8 cellular contexts compared by ENCODE assay signal in the genomic region with DNA sequence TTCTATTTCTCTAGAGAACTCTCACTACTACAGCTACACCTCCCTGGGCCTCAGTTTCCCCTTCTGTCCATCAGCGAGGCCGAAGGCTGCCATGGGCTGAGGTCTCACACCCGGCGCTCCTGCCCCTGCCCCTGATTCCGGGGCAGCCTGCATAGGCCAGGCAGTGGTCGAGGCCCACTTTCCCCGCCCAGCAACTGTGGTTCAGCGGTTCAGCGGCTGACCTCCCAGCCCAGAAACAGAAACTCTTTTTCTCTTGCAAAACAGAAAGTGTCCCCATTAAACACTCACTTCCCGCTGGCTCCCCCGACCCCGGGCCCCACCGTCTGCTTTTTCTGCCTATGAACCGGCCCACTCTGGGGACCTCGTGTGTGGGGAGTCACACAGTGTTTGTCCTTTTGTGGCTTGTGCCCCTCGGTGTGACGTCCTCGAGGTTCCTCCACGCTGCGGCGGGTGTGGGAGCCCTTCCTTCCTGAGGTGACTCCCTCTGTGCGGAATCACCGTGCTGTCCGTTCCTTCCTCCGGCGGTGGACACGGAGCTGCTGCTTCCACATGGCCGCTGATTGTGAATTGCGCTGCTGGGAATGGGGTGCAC. TPM values are rescaled to one million over a fixed set of nuclear protein-coding genes. Genes with fewer than 3 reads are reported as not detected.
A peak's percentile ranks its signal among the peaks of the same experiment; 100 is the strongest.
DNase-seq lines count a peak whose midpoint lies in the region; ATAC-seq and TF ChIP-seq lines count a peak whose summit lies in the region.

No MANE protein-coding gene starts in this region.

- DNase-seq in GM19240 (ENCODE audit: insufficient read length, low spot score) (peak; percentile 82), Peyer's patch (peak; percentile 58 to 85 (median 67)), colonic mucosa (no peak), neuronal stem cell (ENCODE audit: low spot score) (no peak), NCI-H1436 treated with DMSO at 0.1 percent for 48 hours (lab: John Stamatoyannopoulos, UW) (no peak), RKO (ENCODE audit: low spot score) (no peak)

- ATAC-seq in GM18861 (IDR thresholded peaks at IDR 0.05; ENCODE audit: unreplicated experiment): no peak
- ATAC-seq in GM21528 (IDR thresholded peaks at IDR 0.05; ENCODE audit: low FRiP score, unreplicated experiment): no peak

- H3K36me3 ChIP-seq in Peyer's patch: no peaks in the 10 kb centered on the region
- no peaks in the 10 kb centered on the region for H3K36me3 ChIP-seq in colonic mucosa
- no peaks in the 10 kb centered on the region for H3K36me3 ChIP-seq in neuronal stem cell (replicated peaks in 1 of 2; ENCODE audit: control insufficient read depth in 2 of 2, insufficient read depth in 2 of 2, low read length in 2 of 2)

- H3K27ac ChIP-seq in Peyer's patch (peak overlapping the region; percentile 39 to 74 (median 54)), colonic mucosa (peak overlapping the region; percentile 32), neuronal stem cell (replicated peaks; ENCODE audit: low read length) (no peak overlapping the region)

- no peak overlapping the region for H3K4me2 ChIP-seq in neuronal stem cell (ENCODE audit: insufficient read depth, low read length, poor library complexity, severe bottlenecking)

- H3K4ac ChIP-seq in neuronal stem cell (ENCODE audit: low read length): no peak overlapping the region

- H2BK12ac ChIP-seq in neuronal stem cell (ENCODE audit: low read length): peak overlapping the region; percentile 98

- no peak for TF ChIP-seq POLR2A in Peyer's patch (IDR thresholded peaks at IDR 0.05)

- peak overlapping the region; percentile 92 for H2BK15ac ChIP-seq in neuronal stem cell (ENCODE audit: low read length)

- intact Hi-C loops in colonic mucosa (cut with DNase I): no loop called here

- H3K27me3 ChIP-seq in Peyer's patch: no peaks in the 10 kb centered on the region
- H3K27me3 ChIP-seq in colonic mucosa: no peaks in the 10 kb centered on the region
- H3K27me3 ChIP-seq in neuronal stem cell (ENCODE audit: control insufficient read depth in 3 of 3, insufficient read depth in 3 of 3, low read depth in 1 of 3, low read length in 3 of 3): peaks cover 0 to 18% (median 17%) of the 10 kb centered on the region in 3 experiments

- no peak overlapping the region for H4K91ac ChIP-seq in neuronal stem cell (ENCODE audit: low read depth, low read length, poor library complexity)

- no CpG with 5 or more reads among the region's 29 CpGs for WGBS in neuronal stem cell (ENCODE audit: extremely low coverage in 2 of 2, insufficient read length in 2 of 2, insufficient replicate concordance in 1 of 2), 2 donors

- peaks cover 0 to 22% (median 9%) of the 10 kb centered on the region in 4 donors for H3K4me1 ChIP-seq in Peyer's patch
- no peaks in the 10 kb centered on the region for H3K4me1 ChIP-seq in colonic mucosa
- peaks cover 0 to 6% of the 10 kb centered on the region in 2 donors for H3K4me1 ChIP-seq in neuronal stem cell (ENCODE audit: control insufficient read depth in 2 of 2, insufficient read depth in 1 of 2, low read depth in 1 of 2, low read length in 2 of 2)

- H2AK5ac ChIP-seq in neuronal stem cell (ENCODE audit: low read depth, low read length): peak overlapping the region; percentile 76

- no peak overlapping the region for H4K8ac ChIP-seq in neuronal stem cell (ENCODE audit: low read depth, low read length)

- no peaks in the 10 kb centered on the region for H3K79me1 ChIP-seq in neuronal stem cell (ENCODE audit: low read depth, low read length)

- no peak for TF ChIP-seq CTCF in Peyer's patch (IDR thresholded peaks at IDR 0.05)
- no peak for TF ChIP-seq CTCF in colonic mucosa (IDR thresholded peaks at IDR 0.05)

- peak overlapping the region; percentile 39 for H2BK5ac ChIP-seq in neuronal stem cell (ENCODE audit: low read length)

- peak overlapping the region; percentile 80 for H3K18ac ChIP-seq in neuronal stem cell (ENCODE audit: low read length)

- H3K4me3 ChIP-seq in Peyer's patch: peak overlapping the region; percentile 37 to 59 (median 48)
- H3K4me3 ChIP-seq in colonic mucosa: peak overlapping the region; percentile 7
- H3K4me3 ChIP-seq in neuronal stem cell (ENCODE audit: low read length in 2 of 2): no peak overlapping the region

- peak overlapping the region; percentile 16 for H2AFZ ChIP-seq in neuronal stem cell (ENCODE audit: low read length)

- H3K9ac ChIP-seq in colonic mucosa (ENCODE audit: low read depth in 2 of 2, low read length in 2 of 2): peak overlapping the region in 1 of 2 donors; percentile 19
- H3K9ac ChIP-seq in neuronal stem cell (ENCODE audit: low read depth, low read length, poor library complexity): no peak overlapping the region

- H3K14ac ChIP-seq in neuronal stem cell (ENCODE audit: low read length): no peak overlapping the region

- H3K23ac ChIP-seq in neuronal stem cell (ENCODE audit: low read depth, low read length, poor library complexity): no peak overlapping the region

- no peak overlapping the region for H2BK120ac ChIP-seq in neuronal stem cell (ENCODE audit: low read depth, low read length)

- no peaks in the 10 kb centered on the region for H3K9me3 ChIP-seq in Peyer's patch
- H3K9me3 ChIP-seq in colonic mucosa: no peaks in the 10 kb centered on the region
- no peaks in the 10 kb centered on the region for H3K9me3 ChIP-seq in neuronal stem cell (replicated peaks in 1 of 2; ENCODE audit: control insufficient read depth in 2 of 2, insufficient read depth in 1 of 2, low read depth in 1 of 2, low read length in 2 of 2)

RNA-seq across cellular contexts. Expression of gene PDCD1, which starts 16.0 kb away (rescaled TPM):
- 1 to 10 TPM in 2 of 4 donors, not detected in 2; 1.6 to 2.7 TPM for total RNA-seq in Peyer's patch
- total RNA-seq in colonic mucosa: under 1 TPM; 0.21 to 0.35 TPM
- not detected for polyA plus RNA-seq in neuronal stem cell (2013, experiment 1 of 2)
- polyA plus RNA-seq in neuronal stem cell (2013, experiment 2 of 2): not detected

RNA-seq across cellular contexts. Expression of gene RTP5, which starts 26.8 kb away (rescaled TPM):
- total RNA-seq in Peyer's patch: under 1 TPM in 1 of 4 donors, not detected in 3; 0.54 TPM
- not detected for total RNA-seq in colonic mucosa
- polyA plus RNA-seq in neuronal stem cell (2013, experiment 1 of 2): not detected
- polyA plus RNA-seq in neuronal stem cell (2013, experiment 2 of 2): not detected

RNA-seq across cellular contexts. Expression of gene NEU4, which starts 33.7 kb away (rescaled TPM):
- 10 to 100 TPM; 35.5 to 73.3 (median 55.9) TPM for total RNA-seq in Peyer's patch
- 10 to 100 TPM; 36.9 to 84.5 TPM for total RNA-seq in colonic mucosa
- 0.45 TPM for polyA plus RNA-seq in neuronal stem cell (2013, experiment 1 of 2)
- 0.37 TPM for polyA plus RNA-seq in neuronal stem cell (2013, experiment 2 of 2)

Comparison
In these comparisons a context has a peak if more than half of its experiments do, and no peak if none do; other contexts are left out.
1. DNase-seq: peak in GM19240 (single experiment) and Peyer's patch (3 of 3); none in colonic mucosa (single experiment), neuronal stem cell (single experiment), NCI-H1436 treated with DMSO at 0.1 percent for 48 hours (single experiment) and RKO (single experiment).
2. H3K4me3 ChIP-seq: peak in Peyer's patch (4 of 4) and colonic mucosa (single experiment); none in neuronal stem cell (0 of 2).